In the genomic region with DNA sequence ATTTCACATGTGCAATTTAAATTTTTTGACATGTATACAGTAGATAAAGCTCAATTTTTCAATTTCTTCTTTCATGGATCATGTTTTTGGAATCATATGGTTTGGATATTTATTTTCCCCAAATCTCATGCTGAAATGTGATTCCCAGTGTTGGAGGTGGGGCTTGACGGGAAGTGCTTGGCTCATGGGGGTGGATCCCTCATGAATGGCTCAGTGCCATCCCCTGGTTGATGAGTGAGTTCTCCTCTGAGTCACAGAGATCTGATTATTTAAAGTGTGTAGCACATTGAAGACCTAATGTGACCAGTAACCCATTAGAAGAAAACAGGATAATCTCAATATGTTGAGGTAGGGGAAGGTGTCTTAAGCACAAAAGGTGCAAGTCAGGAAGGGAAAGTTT, we compare ENCODE assay signal across 8 cellular contexts. TPM values are rescaled to one million over a fixed set of nuclear protein-coding genes. Genes with fewer than 3 reads are reported as not detected.
DNase-seq lines count a peak whose midpoint lies in the region; ATAC-seq and TF ChIP-seq lines count a peak whose summit lies in the region.

No MANE protein-coding gene starts in this region.

- H3K27me3 ChIP-seq in BLaER1 treated with 17β-estradiol and CSF1 and Interleukin-3, amounts not matched to agents 10 nM and 100 nM, result no peaks in the 10 kb centered on the region
- H3K27me3 ChIP-seq in aorta (ENCODE audit: control insufficient read depth in 1 of 2, insufficient read depth in 2 of 2, low read length in 1 of 2), result no peaks in the 10 kb centered on the region

- H3K9ac ChIP-seq in BLaER1 treated with 17β-estradiol and CSF1 and Interleukin-3, amounts not matched to agents 10 nM and 100 nM, result no peak overlapping the region

- H3K9me3 ChIP-seq in BLaER1 treated with 17β-estradiol and CSF1 and Interleukin-3, amounts not matched to agents 10 nM and 100 nM (replicated peaks in 1 of 11), result no peaks in the 10 kb centered on the region
- H3K9me3 ChIP-seq in mucosa of descending colon, result no peaks in the 10 kb centered on the region
- H3K9me3 ChIP-seq in aorta (ENCODE audit: control insufficient read depth, low read length), result no peaks in the 10 kb centered on the region

- H3K36me3 ChIP-seq in BLaER1 treated with 17β-estradiol and CSF1 and Interleukin-3, amounts not matched to agents 10 nM and 100 nM, result no peaks in the 10 kb centered on the region
- H3K36me3 ChIP-seq in mucosa of descending colon (ENCODE audit: low read depth) (no peaks in the 10 kb centered on the region), aorta (ENCODE audit: control insufficient read depth in 1 of 2, insufficient read depth in 2 of 2, low read length in 1 of 2) (no peaks in the 10 kb centered on the region)

- 9 to 11% methylated on average over 1 of the region's 1 CpG for WGBS in aorta, 2 donors

- peak overlapping the region in 7 of 11 experiments; percentile 2 to 65 (median 45); a peak in 9 of 22 replicates for H3K4me2 ChIP-seq in BLaER1 treated with 17β-estradiol and CSF1 and Interleukin-3, amounts not matched to agents 10 nM and 100 nM

- intact Hi-C loops in mucosa of descending colon (cut with DNase I, micrococcal nuclease), result no loop called here
- intact Hi-C loops in aorta (cut with DNase I), result no loop called here

- peaks cover 9 to 69% (median 20%) of the 10 kb centered on the region in 10 experiments for H3K4me1 ChIP-seq in BLaER1 treated with 17β-estradiol and CSF1 and Interleukin-3, amounts not matched to agents 10 nM and 100 nM
- H3K4me1 ChIP-seq in mucosa of descending colon (ENCODE audit: low read depth), result peaks cover 3% of the 10 kb centered on the region
- H3K4me1 ChIP-seq in aorta (ENCODE audit: control insufficient read depth in 1 of 2, insufficient read depth in 2 of 2, low read length in 2 of 2), result peaks cover 0 to 3% of the 10 kb centered on the region in 2 donors

- DNase-seq in OCI-M1 (lab: John Stamatoyannopoulos, UW) (peak; percentile 78), epithelial cell of prostate (ENCODE audit: low read depth, low spot score) (peak; percentile 63), mucosa of descending colon (peak; percentile 51 to 71 (median 62)), aorta (peak; percentile 90 to 91), NCI-H128 (lab: John Stamatoyannopoulos, UW; ENCODE audit: unreplicated experiment) (no peak), DMS79 (lab: John Stamatoyannopoulos, UW) (no peak)

- TF ChIP-seq CTCF in mucosa of descending colon (IDR thresholded peaks at IDR 0.05), result no peak

- no peak overlapping the region for H3K4me3 ChIP-seq in BLaER1 treated with 17β-estradiol and CSF1 and Interleukin-3, amounts not matched to agents 10 nM and 100 nM
- no peak overlapping the region for H3K4me3 ChIP-seq in mucosa of descending colon
- H3K4me3 ChIP-seq in aorta (ENCODE audit: low read length in 2 of 2), result peak overlapping the region in 1 of 2 donors; percentile 64

- ATAC-seq in mucosa of descending colon (peak; percentile 76), aorta (ENCODE audit: low FRiP score) (peak; percentile 87), GM21526 (IDR thresholded peaks at IDR 0.05; ENCODE audit: low FRiP score, unreplicated experiment) (no peak)

- no peaks in the 10 kb centered on the region for H4K20me1 ChIP-seq in BLaER1 treated with 17β-estradiol and CSF1 and Interleukin-3, amounts not matched to agents 10 nM and 100 nM

- H3K27ac ChIP-seq in BLaER1 treated with 17β-estradiol and CSF1 and Interleukin-3, amounts not matched to agents 10 nM and 100 nM, result peak overlapping the region in 2 of 11 experiments; percentile 7 to 17; a peak in 2 of 22 replicates
- H3K27ac ChIP-seq in epithelial cell of prostate (peak overlapping the region; percentile 74), aorta (ENCODE audit: low read depth in 1 of 2, low read length in 2 of 2) (no peak overlapping the region)

RNA-seq across cellular contexts. Expression of a gene that starts 9.1 kb away (rescaled TPM):
- total RNA-seq in mucosa of descending colon, result 10 to 100 TPM; 14.4 to 37.9 (median 36.6) TPM
- total RNA-seq in aorta, result 100 to 1,000 TPM; 112 to 174 TPM
- polyA plus RNA-seq in aorta, result 100 to 1,000 TPM in 1 of 2 donors, 10 to 100 TPM in 1; 36.6 to 109 TPM

Comparison
In these comparisons a context has a peak if more than half of its experiments do, and no peak if none do; other contexts are left out.
1. DNase-seq: peak in OCI-M1 (single experiment), epithelial cell of prostate (single experiment), mucosa of descending colon (3 of 3) and aorta (2 of 2); none in NCI-H128 (single experiment) and DMS79 (single experiment).